28 cellular contexts compared by ENCODE assay signal in the genomic region with DNA sequence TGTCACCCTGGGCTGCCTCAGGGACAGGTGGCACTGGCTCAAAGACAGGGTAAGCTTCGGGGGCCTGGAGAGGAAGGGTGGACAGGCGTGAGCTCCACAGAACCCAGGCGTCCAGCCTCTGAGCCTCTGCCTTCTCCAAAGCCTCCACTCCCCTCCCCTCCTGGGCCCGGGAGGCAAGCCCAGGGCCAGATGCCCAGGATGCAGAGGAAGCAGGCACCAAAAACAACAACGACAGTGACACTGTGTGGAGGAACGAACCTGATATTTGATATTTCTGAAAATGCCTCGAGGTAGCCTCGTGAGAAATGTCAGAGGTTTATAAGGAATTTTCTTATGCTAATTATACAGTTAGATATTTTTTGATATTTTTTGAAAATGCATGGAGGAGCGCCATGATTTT. TPM values are rescaled to one million over a fixed set of nuclear protein-coding genes. Genes with fewer than 3 reads are reported as not detected.
"Had no signal": no experiment of that assay in that cellular context is flagged by ENCODE, and none has a peak within 500 bp of the region (broad histone marks: within the 10 kb centered on the region; RNA-seq: fewer than 3 reads in every experiment).

No MANE protein-coding gene starts in this region.

- H3K9ac ChIP-seq: neural progenitor cell, parathyroid adenoma had no signal

- H3K27me3 ChIP-seq: gastrocnemius medialis, heart right ventricle, left lung, neural progenitor cell, stomach, tibial artery, upper lobe of left lung had no signal

- H3K9me3 ChIP-seq: gastrocnemius medialis, heart right ventricle, left lung, stomach, tibial artery, upper lobe of left lung had no signal

- H3K4me3 Mint-ChIP-seq: naive thymus-derived CD4-positive, alpha-beta T cell; nephron had no signal

- H3K4me2 ChIP-seq: neural progenitor cell, smooth muscle cell had no signal

- H3K27ac Mint-ChIP-seq: progenitor cell of endocrine pancreas had no signal

- DNase-seq: cortex of kidney; foreskin fibroblast; gastrocnemius medialis; heart right ventricle; hippocampal formation; left cardiac atrium; left lung; mesendoderm; midbrain; naive thymus-derived CD4-positive, alpha-beta T cell; stimulated activated CD4-positive, alpha-beta T cell treated with anti-CD3 and anti-CD28 coated beads, Interleukin-12 subunit alpha, Interleukin-12 subunit beta, amount 100 ng/mL, for 4 hours; stimulated activated CD4-positive, alpha-beta T cell treated with anti-CD3 and anti-CD28 coated beads, Interleukin-1b, Interleukin-23, amount 100 ng/mL, for 48 hours; stimulated activated CD4-positive, alpha-beta T cell treated with anti-CD3 and anti-CD28 coated beads, Interleukin-4, amount 100 ng/mL, for 1 hour; stimulated activated CD8-positive, alpha-beta memory T cell treated with anti-CD3 and anti-CD28 coated beads, Interleukin-4, amount 100 ng/mL, for 48 hours; stimulated activated naive CD4-positive, alpha-beta T cell treated with Interleukin-2 at 50 U/mL for 16 hours; stomach; tibial artery; upper lobe of left lung had no signal

- H3K4me3 ChIP-seq: gastrocnemius medialis, heart right ventricle, left lung, neural progenitor cell, smooth muscle cell, stomach, tibial artery, upper lobe of left lung had no signal

- H3K27ac ChIP-seq: epithelial cell of prostate, gastrocnemius medialis, heart right ventricle, left lung, neural progenitor cell, parathyroid adenoma, stomach, tibial artery, upper lobe of left lung had no signal

- H3K9me3 Mint-ChIP-seq: naive thymus-derived CD4-positive, alpha-beta T cell; nephron; neural progenitor cell had no signal

- H3K27me3 Mint-ChIP-seq: naive thymus-derived CD4-positive, alpha-beta T cell; progenitor cell of endocrine pancreas had no signal

- H2AFZ ChIP-seq: neural progenitor cell, parathyroid adenoma had no signal

- H3K4me1 ChIP-seq: parathyroid adenoma had no signal

- H3K36me3 ChIP-seq: neural progenitor cell had no signal

- FAIRE-seq: islet of Langerhans, urothelium cell line had no signal

- ATAC-seq: esophagus mucosa; gastrocnemius medialis; heart right ventricle; left cardiac atrium; left lung; naive thymus-derived CD4-positive, alpha-beta T cell; sciatic nerve had no signal

RNA-seq across cellular contexts. Expression of a gene that starts 8.5 kb away (rescaled TPM):
- polyA plus RNA-seq: naive thymus-derived CD4-positive, alpha-beta T cell had no signal
